ENCODE assay signal across 18 cellular contexts in the genomic region with DNA sequence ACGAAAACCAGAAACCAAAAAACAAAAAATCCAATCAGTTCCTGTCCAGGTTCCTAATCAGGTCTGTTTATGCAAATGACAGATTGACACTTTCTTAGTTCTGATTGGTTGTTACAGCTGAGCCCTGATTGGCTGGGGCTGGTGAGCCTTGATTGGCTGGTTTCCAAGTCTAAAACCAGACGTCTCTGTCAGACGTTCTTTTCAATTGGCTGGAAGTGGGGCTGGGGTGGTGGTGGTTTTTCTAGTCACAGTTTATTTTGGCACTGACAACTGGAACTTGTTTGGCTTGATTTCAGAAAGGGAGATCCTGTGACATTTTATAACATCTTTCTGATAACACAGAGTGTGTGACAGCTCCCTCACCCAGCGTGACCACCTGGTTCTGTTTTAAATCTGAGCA. TPM values are rescaled to one million over a fixed set of nuclear protein-coding genes. Genes with fewer than 3 reads are reported as not detected.
"Had no signal": no experiment of that assay in that cellular context is flagged by ENCODE, and none has a peak within 500 bp of the region (broad histone marks: within the 10 kb centered on the region; RNA-seq: fewer than 3 reads in every experiment).

No MANE protein-coding gene starts in this region.

- DNase-seq: activated B cell treated with CpG ODN at 0.5 μM for 24 hours; activated CD4-positive, alpha-beta T cell treated with anti-CD3 and anti-CD28 coated beads, Interleukin-2, amount 10 ng/mL, durations not matched to agents 24 days and 14 days; activated CD8-positive, alpha-beta memory T cell treated with anti-CD3 and anti-CD28 coated beads, Interleukin-2, amount 50 U/mL, for 48 hours; activated gamma-delta T cell; activated T-cell treated with anti-CD3 and anti-CD28 coated beads, Interleukin-2, amount 50 U/mL, for 72 hours; amygdala; effector memory CD4-positive, alpha-beta T cell; foreskin melanocyte; kidney glomerular epithelial cell; left ventricle myocardium superior; mesenchymal stem cell; retina had no signal

- H3K27ac ChIP-seq: epithelial cell of prostate had no signal

- H3K9me3 Mint-ChIP-seq: activated B cell treated with CpG ODN at 0.5 μM for 24 hours; activated CD4-positive, alpha-beta T cell treated with anti-CD3 and anti-CD28 coated beads, Interleukin-2, amount 10 ng/mL, durations not matched to agents 24 days and 14 days had no signal

- H3K4me1 Mint-ChIP-seq: activated B cell treated with CpG ODN at 0.5 μM for 24 hours; activated CD4-positive, alpha-beta T cell treated with anti-CD3 and anti-CD28 coated beads, Interleukin-2, amount 10 ng/mL, durations not matched to agents 24 days and 14 days; brain; central memory CD8-positive, alpha-beta T cell; stimulated activated effector memory CD8-positive, alpha-beta T cell treated with anti-CD3 and anti-CD28 coated beads, Interleukin-12 subunit alpha, Interleukin-12 subunit beta, amount 100 ng/mL, for 72 hours had no signal

- H3K36me3 Mint-ChIP-seq: activated naive CD8-positive, alpha-beta T cell; brain; natural killer cell treated with Interleukin-12 subunit alpha and Interleukin-12 subunit beta and Interleukin-15 and Interleukin-18, amount 100 ng/mL, for 72 hours had no signal

- ATAC-seq: activated T-cell treated with anti-CD3 and anti-CD28 coated beads, Interleukin-2, amount 50 U/mL, for 72 hours; left ventricle myocardium superior; natural killer cell treated with Interleukin-12 subunit alpha and Interleukin-12 subunit beta and Interleukin-15 and Interleukin-18, amount 100 ng/mL, for 72 hours; stimulated activated effector memory CD8-positive, alpha-beta T cell treated with anti-CD3 and anti-CD28 coated beads, Interleukin-12 subunit alpha, Interleukin-12 subunit beta, amount 100 ng/mL, for 72 hours had no signal

- H3K27me3 Mint-ChIP-seq: activated B cell treated with CpG ODN at 0.5 μM for 24 hours; activated CD4-positive, alpha-beta T cell treated with anti-CD3 and anti-CD28 coated beads, Interleukin-2, amount 10 ng/mL, durations not matched to agents 24 days and 14 days; central memory CD8-positive, alpha-beta T cell; natural killer cell treated with Interleukin-12 subunit alpha and Interleukin-12 subunit beta and Interleukin-15 and Interleukin-18, amount 100 ng/mL, for 72 hours had no signal

- H3K4me3 Mint-ChIP-seq: activated B cell treated with CpG ODN at 0.5 μM for 24 hours; activated CD4-positive, alpha-beta T cell treated with anti-CD3 and anti-CD28 coated beads, Interleukin-2, amount 10 ng/mL, durations not matched to agents 24 days and 14 days; activated naive CD8-positive, alpha-beta T cell; activated T-cell treated with anti-CD3 and anti-CD28 coated beads, Interleukin-2, amount 50 U/mL, for 72 hours; brain; central memory CD8-positive, alpha-beta T cell; natural killer cell treated with Interleukin-12 subunit alpha and Interleukin-12 subunit beta and Interleukin-15 and Interleukin-18, amount 100 ng/mL, for 72 hours; stimulated activated effector memory CD8-positive, alpha-beta T cell treated with anti-CD3 and anti-CD28 coated beads, Interleukin-12 subunit alpha, Interleukin-12 subunit beta, amount 100 ng/mL, for 72 hours had no signal

- H3K27ac Mint-ChIP-seq: activated B cell treated with CpG ODN at 0.5 μM for 24 hours; activated CD4-positive, alpha-beta T cell treated with anti-CD3 and anti-CD28 coated beads, Interleukin-2, amount 10 ng/mL, durations not matched to agents 24 days and 14 days; activated naive CD8-positive, alpha-beta T cell; activated T-cell treated with anti-CD3 and anti-CD28 coated beads, Interleukin-2, amount 50 U/mL, for 72 hours; brain; natural killer cell treated with Interleukin-12 subunit alpha and Interleukin-12 subunit beta and Interleukin-15 and Interleukin-18, amount 100 ng/mL, for 72 hours; stimulated activated effector memory CD8-positive, alpha-beta T cell treated with anti-CD3 and anti-CD28 coated beads, Interleukin-12 subunit alpha, Interleukin-12 subunit beta, amount 100 ng/mL, for 72 hours had no signal

RNA-seq across cellular contexts. Expression of gene PRICKLE1, which starts 36.1 kb away (rescaled TPM):
- total RNA-seq: activated T-cell treated with anti-CD3 and anti-CD28 coated beads, Interleukin-2, amount 50 U/mL, for 72 hours; natural killer cell treated with Interleukin-12 subunit alpha and Interleukin-12 subunit beta and Interleukin-15 and Interleukin-18, amount 100 ng/mL, for 72 hours had no signal
